In the genomic region with DNA sequence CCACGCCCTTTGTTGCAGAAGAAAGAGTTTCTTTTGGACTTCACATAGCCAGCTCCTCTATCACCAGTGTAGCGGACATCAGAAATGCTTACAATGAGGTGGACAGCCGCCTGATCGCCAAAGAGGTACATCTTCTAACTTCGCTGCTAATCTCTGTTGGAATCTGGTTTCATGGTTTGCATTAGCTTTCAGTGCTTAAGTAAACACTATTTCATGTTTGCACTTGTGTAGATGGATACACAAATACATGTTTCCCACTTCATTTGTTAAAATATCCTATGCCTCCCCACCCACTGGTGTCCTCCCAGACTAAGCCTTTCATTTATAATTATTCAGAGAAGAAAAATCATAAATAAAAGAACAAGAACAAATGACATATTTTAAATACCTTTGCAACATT, we compare ENCODE assay signal across 27 cellular contexts.
"Had no signal": no experiment of that assay in that cellular context is flagged by ENCODE, and none has a peak within 500 bp of the region (broad histone marks: within the 10 kb centered on the region; RNA-seq: fewer than 3 reads in every experiment).

No MANE protein-coding gene starts in this region.

- H3K4me1 ChIP-seq: SJCRH30 had no signal

- H3K4me3 Mint-ChIP-seq: activated B cell treated with CpG ODN at 0.5 μM for 24 hours; activated CD4-positive, alpha-beta memory T cell treated with anti-CD3 and anti-CD28 coated beads for 36 hours; activated naive CD4-positive, alpha-beta T cell treated with anti-CD3 and anti-CD28 coated beads, Interleukin-2, amount 10 ng/mL, durations not matched to agents 7 days and 5 days; activated naive CD8-positive, alpha-beta T cell; activated naive CD8-positive, alpha-beta T cell treated with anti-CD3 and anti-CD28 coated beads, Interleukin-2, amount 50 U/mL, for 24 hours; brain had no signal

- DNase-seq: activated B cell treated with CpG ODN at 0.5 μM for 24 hours; activated CD4-positive, alpha-beta memory T cell treated with anti-CD3 and anti-CD28 coated beads for 36 hours; activated CD4-positive, alpha-beta T cell treated with anti-CD3 and anti-CD28 coated beads for 4 hours; activated CD4-positive, alpha-beta T cell treated with anti-CD3 and anti-CD28 coated beads, Interleukin-2, amount 50 U/mL, for 1 hour; activated CD4-positive, CD25-positive, alpha-beta regulatory T cell treated with anti-CD3 and anti-CD28 coated beads, Interleukin-2, amount 50 U/mL, for 72 hours; activated CD8-positive, alpha-beta memory T cell treated with anti-CD3 and anti-CD28 coated beads, Interleukin-2, amount 50 U/mL, for 4 hours; activated effector memory CD4-positive, alpha-beta T cell treated with Interleukin-2 at 50 U/mL for 16 hours; activated naive CD4-positive, alpha-beta T cell treated with anti-CD3 and anti-CD28 coated beads, Interleukin-2, amount 10 ng/mL, durations not matched to agents 7 days and 5 days; activated naive CD8-positive, alpha-beta T cell treated with anti-CD3 and anti-CD28 coated beads, Interleukin-2, amount 50 U/mL, for 24 hours; activated T-cell treated with anti-CD3 and anti-CD28 coated beads for 4 hours; activated T-cell treated with anti-CD3 and anti-CD28 coated beads, Interleukin-2, amount 50 U/mL, for 48 hours; anterior cingulate cortex; central memory CD4-positive, alpha-beta T cell; NCI-H1105; NCI-H1417 treated with DMSO at 0.1 percent for 48 hours; NCI-H1694 treated with DMSO at 0.1 percent for 48 hours; NCI-H2029; NCI-H345; NCI-H524 treated with DMSO at 0.1 percent for 48 hours; SHP77; SJCRH30; T1000 had no signal

- H3K36me3 ChIP-seq: SJCRH30 had no signal

- H3K4me1 Mint-ChIP-seq: activated B cell treated with CpG ODN at 0.5 μM for 24 hours, brain had no signal

- H3K27me3 Mint-ChIP-seq: activated B cell treated with CpG ODN at 0.5 μM for 24 hours had no signal

- H3K27me3 ChIP-seq: SJCRH30 had no signal

- H3K9me3 Mint-ChIP-seq: activated B cell treated with CpG ODN at 0.5 μM for 24 hours; activated CD4-positive, alpha-beta memory T cell treated with anti-CD3 and anti-CD28 coated beads for 36 hours; activated naive CD4-positive, alpha-beta T cell treated with anti-CD3 and anti-CD28 coated beads, Interleukin-2, amount 10 ng/mL, durations not matched to agents 7 days and 5 days; activated naive CD8-positive, alpha-beta T cell treated with anti-CD3 and anti-CD28 coated beads, Interleukin-2, amount 50 U/mL, for 24 hours had no signal

- H3K36me3 Mint-ChIP-seq: activated CD4-positive, alpha-beta memory T cell treated with anti-CD3 and anti-CD28 coated beads for 36 hours; activated naive CD4-positive, alpha-beta T cell treated with anti-CD3 and anti-CD28 coated beads, Interleukin-2, amount 10 ng/mL, durations not matched to agents 7 days and 5 days; activated naive CD8-positive, alpha-beta T cell; brain had no signal

- FAIRE-seq: K562 had no signal

- H3K4me3 ChIP-seq: K562, SJCRH30, SK-N-MC had no signal

- H3K9me3 ChIP-seq: SJCRH30 had no signal

- ATAC-seq: activated naive CD8-positive, alpha-beta T cell treated with anti-CD3 and anti-CD28 coated beads, Interleukin-2, amount 50 U/mL, for 24 hours; K562; Panc1 had no signal

- H3K27ac ChIP-seq: SJCRH30, SK-N-MC had no signal
